12 cellular contexts compared by ENCODE assay signal in genomic region chr20:5008743-5009142, GRCh38. TPM values are rescaled to one million over a fixed set of nuclear protein-coding genes. Genes with fewer than 3 reads are reported as not detected.
A peak's percentile ranks its signal among the peaks of the same experiment; 100 is the strongest.
DNase-seq lines count a peak whose midpoint lies in the region; FAIRE-seq and TF ChIP-seq lines count a peak whose summit lies in the region.
"Had no signal": no experiment of that assay in that cellular context is flagged by ENCODE, and none has a peak within 500 bp of the region (broad histone marks: within the 10 kb centered on the region; RNA-seq: fewer than 3 reads in every experiment).

No MANE protein-coding gene starts in this region.

- no peak overlapping the region for H3K4me3 Mint-ChIP-seq in Caco-2 (ENCODE audit: unreplicated experiment)
- H3K4me3 Mint-ChIP-seq in neural crest cell, result peak overlapping the region; percentile 28
- H3K4me3 Mint-ChIP-seq: activated CD4-positive, alpha-beta T cell treated with anti-CD3 and anti-CD28 coated beads for 36 hours; HFFc6 had no signal

- H3K4me1 Mint-ChIP-seq in Caco-2 (ENCODE audit: low read depth, unreplicated experiment) (peaks cover 16% of the 10 kb centered on the region), neural crest cell (peaks cover 9% of the 10 kb centered on the region)

- no peak for TF ChIP-seq CTCF in Caco-2 (IDR thresholded peaks at IDR 0.05; ENCODE audit: insufficient read depth in 1 of 2, low read depth in 1 of 2, low read length in 1 of 2, severe bottlenecking in 1 of 2, unreplicated experiment in 1 of 2)
- TF ChIP-seq CTCF in bronchial epithelial cell (IDR thresholded peaks at IDR 0.05; ENCODE audit: insufficient read depth, low read length, severe bottlenecking), result no peak
- TF ChIP-seq CTCF in neural crest cell (conservative IDR thresholded peaks at IDR 0.05), result no peak
- no peak for TF ChIP-seq CTCF in GM20000 (IDR thresholded peaks at IDR 0.05; ENCODE audit: extremely low read depth, missing control alignments)

- H3K36me3 ChIP-seq in Caco-2 (ENCODE audit: control insufficient read depth, insufficient read depth, low read length) (no peaks in the 10 kb centered on the region), bronchial epithelial cell (ENCODE audit: control insufficient read depth, insufficient read depth, low read length) (no peaks in the 10 kb centered on the region), MG63 (no peaks in the 10 kb centered on the region)

- peak overlapping the region; percentile 0 for H3K27ac Mint-ChIP-seq in Caco-2 (ENCODE audit: unreplicated experiment)
- H3K27ac Mint-ChIP-seq in neural crest cell (ENCODE audit: unreplicated experiment), result no peak overlapping the region
- H3K27ac Mint-ChIP-seq: activated CD4-positive, alpha-beta T cell treated with anti-CD3 and anti-CD28 coated beads for 36 hours; HFFc6 had no signal

- peaks cover 15% of the 10 kb centered on the region for H3K4me1 ChIP-seq in Caco-2

- POLR2A ChIA-PET in Caco-2 (lab: Charles Lee), result no interaction called here

- CTCF ChIA-PET in Caco-2 (lab: Charles Lee), result no interaction called here

- FAIRE-seq in bronchial epithelial cell (lab: Jason Lieb, UNC), result peak; percentile 77
- FAIRE-seq in GM12891 (lab: Jason Lieb, UNC), result no peak

- no peak overlapping the region for H3K4me3 ChIP-seq in Caco-2 (ENCODE audit: low read depth, low read length)
- H3K4me3 ChIP-seq in bronchial epithelial cell (ENCODE audit: low read depth, low read length), result no peak overlapping the region
- H3K4me3 ChIP-seq in MG63, result no peak overlapping the region

- H3K36me3 Mint-ChIP-seq in Caco-2 (ENCODE audit: insufficient read depth, unreplicated experiment) (no peaks in the 10 kb centered on the region), neural crest cell (ENCODE audit: low read depth) (no peaks in the 10 kb centered on the region)

- intact Hi-C loops in Caco-2 (cut with micrococcal nuclease; ENCODE audit: unreplicated experiment), result no loop called here

- no TSS peak for BruUV-seq in Caco-2 (replicated peaks; lab: Mats Ljungman, UMichigan)

- no peak for TF ChIP-seq POLR2A in GM12891 (IDR thresholded peaks at IDR 0.05; ENCODE audit: low read depth, low read length)

- H3K9me3 Mint-ChIP-seq in Caco-2 (ENCODE audit: unreplicated experiment), result no peaks in the 10 kb centered on the region
- no peaks in the 10 kb centered on the region for H3K9me3 Mint-ChIP-seq in neural crest cell
- H3K9me3 Mint-ChIP-seq: HFFc6 had no signal

- H3K27me3 ChIP-seq in Caco-2 (replicated peaks; ENCODE audit: control insufficient read depth, insufficient read depth, low read length) (no peaks in the 10 kb centered on the region), bronchial epithelial cell (ENCODE audit: control insufficient read depth, insufficient read depth, low read length) (no peaks in the 10 kb centered on the region), MG63 (no peaks in the 10 kb centered on the region)

- DNase-seq in Caco-2, result no peak
- DNase-seq in Kasumi-1 (lab: John Stamatoyannopoulos, UW), result peak; percentile 38 to 40
- peak; percentile 84 for DNase-seq in bronchial epithelial cell (ENCODE audit: low read depth)
- DNase-seq in neural crest cell (ENCODE audit: low read depth, low spot score), result no peak
- no peak for DNase-seq in GM12891 (ENCODE audit: insufficient read length, low spot score)
- no peak for DNase-seq in MG63
- no peak for DNase-seq in GM20000 (ENCODE audit: low spot score)
- DNase-seq: activated CD4-positive, alpha-beta T cell treated with anti-CD3 and anti-CD28 coated beads for 36 hours; caudate nucleus; DMS153; HFFc6; stimulated activated naive CD8-positive, alpha-beta T cell treated with anti-CD3 and anti-CD28 coated beads, Interleukin-15, Interleukin-2, amounts not matched to agents 100 U/mL and 50 U/mL, for 24 hours had no signal

- H3K27me3 Mint-ChIP-seq in Caco-2 (ENCODE audit: insufficient read depth, unreplicated experiment), result no peaks in the 10 kb centered on the region
- peaks cover 3% of the 10 kb centered on the region for H3K27me3 Mint-ChIP-seq in neural crest cell (ENCODE audit: low read depth)
- H3K27me3 Mint-ChIP-seq: activated CD4-positive, alpha-beta T cell treated with anti-CD3 and anti-CD28 coated beads for 36 hours had no signal

- H3K9me3 ChIP-seq in Caco-2 (no peaks in the 10 kb centered on the region), MG63 (no peaks in the 10 kb centered on the region)

TF ChIP-seq in GM12891, 5 proteins besides CTCF, POLR2A, EP300 and RAD21:
- TF ChIP-seq SPI1 (IDR thresholded peaks at IDR 0.05; ENCODE audit: low read depth, low read length) (no peak), POU2F2 (IDR thresholded peaks at IDR 0.05; ENCODE audit: low read depth, low read length) (no peak), TAF1 (IDR thresholded peaks at IDR 0.05; ENCODE audit: low read depth, low read length) (no peak), PAX5 (IDR thresholded peaks at IDR 0.05; ENCODE audit: insufficient read depth, low read length, severe bottlenecking) (no peak), POLR2AphosphoS5 (IDR thresholded peaks at IDR 0.05; ENCODE audit: low read depth, low read length) (no peak)

RNA-seq across cellular contexts. Expression of gene SLC23A2, which starts 7.4 kb away (rescaled TPM):
- total RNA-seq in Caco-2 (2022) (26.4 and 37.3 TPM in 2 replicates), bronchial epithelial cell (6.8 and 7.6 TPM in 2 replicates), neural crest cell (27.1 and 28.3 TPM in 2 replicates)
- 9.8 TPM for polyA plus RNA-seq in GM12891 (2012; ENCODE audit: low read depth, missing spikeins)
- total RNA-seq in MG63 (2014; rRNA removed; shearing (Covaris generic); ENCODE audit: low replicate concordance), result 5.1 and 5.9 TPM in 2 replicates

Comparison
In these comparisons a context has a peak if more than half of its experiments do, and no peak if none do; other contexts are left out.
1. DNase-seq: peak in Kasumi-1 (2 of 2) and bronchial epithelial cell (single experiment); none in Caco-2 (0 of 2), neural crest cell (single experiment), GM12891 (single experiment), MG63 (single experiment) and GM20000 (single experiment).